In the genomic region with DNA sequence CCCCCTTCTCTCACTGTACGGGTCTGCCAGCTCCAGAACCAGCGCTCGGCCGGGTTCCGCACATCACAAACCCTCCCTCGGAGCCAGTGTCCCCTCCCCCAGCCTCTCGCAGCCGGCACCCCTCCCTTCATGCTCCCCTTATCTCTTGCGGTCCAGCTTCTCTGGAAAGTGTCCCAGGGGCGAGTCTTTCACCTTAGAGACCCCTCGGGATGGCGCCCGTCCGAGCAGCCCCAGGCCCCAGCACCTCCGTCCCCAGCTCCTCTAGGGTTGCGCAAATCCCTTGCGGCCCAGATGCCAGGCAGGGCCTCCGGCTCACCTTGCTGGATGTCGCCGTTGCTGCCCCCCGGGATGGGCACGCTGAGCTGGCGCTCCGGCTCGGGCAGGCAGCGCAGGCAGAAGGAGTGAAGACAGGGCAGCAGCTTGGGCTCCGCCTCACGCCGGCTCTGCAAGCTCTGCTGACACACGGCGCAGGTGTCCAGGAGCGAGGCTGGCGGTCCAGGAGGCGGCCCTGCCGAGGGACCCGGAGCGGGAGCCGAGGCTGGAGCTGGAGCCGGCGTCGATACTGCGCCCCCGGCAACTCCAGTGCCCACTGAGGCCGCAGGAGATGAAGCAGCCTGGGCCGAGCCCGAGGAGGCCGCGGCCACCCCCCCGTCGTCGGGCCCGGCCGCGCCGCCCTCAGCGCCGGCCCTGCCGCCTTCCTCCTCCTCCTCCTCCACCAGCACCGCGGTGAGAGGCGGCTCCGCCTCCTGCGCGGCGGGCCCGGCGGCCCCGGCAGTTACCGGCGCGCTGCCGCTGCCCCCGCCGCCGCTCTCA, we compare ENCODE assay signal across 1 cellular context.
TF ChIP-seq lines count a peak whose summit lies in the region.

No MANE protein-coding gene starts in this region.

TF ChIP-seq in K562, 482 proteins besides CTCF, POLR2A, EP300 and RAD21 (continued from another document):
- TF ChIP-seq MEIS2 (IDR thresholded peaks at IDR 0.05; ENCODE audit: partially characterized antibody), result no peak
- TF ChIP-seq HDGF (IDR thresholded peaks at IDR 0.05), result no peak
- TF ChIP-seq ZNF311 (CRISPR knock-in tag; IDR thresholded peaks at IDR 0.05), result no peak
- TF ChIP-seq ZNF57 (CRISPR knock-in tag; IDR thresholded peaks at IDR 0.05), result no peak; the same call in 1 of the 2 replicates
- TF ChIP-seq TAF1 (IDR thresholded peaks at IDR 0.05; ENCODE audit: control insufficient read depth, extremely low read depth, insufficient read depth, low read length, severe bottlenecking), result peak; percentile 55
- 0 out of 2 replicates have a peak, but pooled peaks have one; percentile 6 for TF ChIP-seq SMARCA5 (IDR thresholded peaks at IDR 0.05)
- TF ChIP-seq RBM25 (IDR thresholded peaks at IDR 0.05; ENCODE audit: low read depth, low read length, severe bottlenecking), result peak; percentile 19
- peak; percentile 79 for TF ChIP-seq RBFOX2 (IDR thresholded peaks at IDR 0.05; ENCODE audit: low read depth, low read length)
- TF ChIP-seq EHMT2 (IDR thresholded peaks at IDR 0.05), result no peak
- TF ChIP-seq, protein P1, sequence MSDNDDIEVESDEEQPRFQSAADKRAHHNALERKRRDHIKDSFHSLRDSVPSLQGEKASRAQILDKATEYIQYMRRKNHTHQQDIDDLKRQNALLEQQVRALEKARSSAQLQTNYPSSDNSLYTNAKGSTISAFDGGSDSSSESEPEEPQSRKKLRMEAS (CRISPR knock-in tag; IDR thresholded peaks at IDR 0.05), result peak; percentile 50; the same call in 1 of the 2 replicates
- peak; percentile 12 for TF ChIP-seq ZNF146 (CRISPR knock-in tag; IDR thresholded peaks at IDR 0.05; ENCODE audit: unreplicated experiment)
- TF ChIP-seq ZNF644 (tag; IDR thresholded peaks at IDR 0.05; ENCODE audit: low read depth), result no peak
